8 cellular contexts compared by ENCODE assay signal in the genomic region with DNA sequence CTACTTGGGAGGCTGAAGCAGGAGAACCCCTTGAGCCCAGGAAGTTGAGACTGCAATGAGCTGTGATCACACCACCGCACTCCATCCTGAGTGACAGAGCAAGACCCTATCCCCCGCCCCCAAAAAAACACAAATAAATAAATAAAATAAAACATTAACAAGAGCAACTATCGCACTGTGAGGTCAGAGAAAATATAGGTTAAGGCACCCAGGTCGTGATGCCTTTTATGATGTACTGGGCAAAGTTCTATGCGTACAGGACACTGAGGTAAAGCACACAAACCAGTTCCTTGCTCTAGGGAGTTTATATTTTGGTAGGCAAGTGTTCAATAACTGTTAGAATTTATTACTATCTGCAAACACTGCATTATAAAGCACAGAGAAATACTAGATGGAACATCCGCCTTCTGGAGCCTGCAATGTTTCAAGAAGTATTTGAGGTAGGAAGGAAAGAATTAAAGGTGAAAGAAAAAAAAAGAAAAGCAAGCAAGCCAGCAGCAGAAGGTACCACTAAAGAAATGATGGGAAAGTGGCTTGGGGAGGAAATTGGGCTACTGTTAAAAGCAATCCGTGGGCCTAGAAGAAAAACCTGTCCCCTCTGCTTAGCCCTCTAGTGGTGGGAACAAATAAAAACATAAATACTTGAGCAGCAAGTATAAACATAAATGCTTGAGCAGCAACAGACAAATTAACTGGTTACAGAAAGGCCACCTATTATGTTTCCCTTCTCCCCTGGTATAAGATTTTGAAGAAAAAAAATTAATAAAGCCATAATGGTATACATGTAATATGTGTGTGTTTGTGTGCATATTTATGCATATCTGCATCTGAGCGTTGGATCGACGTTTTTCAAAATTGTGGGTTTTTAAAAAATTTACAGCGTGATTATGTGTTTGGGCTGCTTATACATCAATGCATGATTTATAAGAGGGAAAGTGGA.
DNase-seq lines count a peak whose midpoint lies in the region; ATAC-seq and TF ChIP-seq lines count a peak whose summit lies in the region.

No MANE protein-coding gene starts in this region.

- peaks cover 18% of the 10 kb centered on the region for H3K4me1 Mint-ChIP-seq in neural progenitor cell

- no peak overlapping the region for H3K27ac ChIP-seq in neural progenitor cell

- ATAC-seq in HG03108 (IDR thresholded peaks at IDR 0.05; ENCODE audit: unreplicated experiment) (no peak), HG03565 (IDR thresholded peaks at IDR 0.05; ENCODE audit: unreplicated experiment) (no peak), HG02759 (IDR thresholded peaks at IDR 0.05; ENCODE audit: unreplicated experiment) (no peak)

- peak; percentile 3 for DNase-seq in NCI-H510A treated with DMSO at 0.1 percent for 48 hours (lab: John Stamatoyannopoulos, UW)
- DNase-seq in NCI-H510A (lab: John Stamatoyannopoulos, UW): no peak
- DNase-seq in NCI-H2227 (lab: John Stamatoyannopoulos, UW; ENCODE audit: unreplicated experiment): peak; percentile 49
- DNase-seq in cerebellar cortex (ENCODE audit: low spot score): peak; percentile 73
- DNase-seq in neural progenitor cell (ENCODE audit: low spot score): peak; percentile 46

- no peaks in the 10 kb centered on the region for H3K36me3 ChIP-seq in neural progenitor cell

- H4K20me1 ChIP-seq in neural progenitor cell (ENCODE audit: low read depth): no peaks in the 10 kb centered on the region

- H3K9ac ChIP-seq in neural progenitor cell: no peak overlapping the region

- no peaks in the 10 kb centered on the region for H3K27me3 Mint-ChIP-seq in neural progenitor cell (ENCODE audit: insufficient read depth, low read depth)

- no peaks in the 10 kb centered on the region for H3K36me3 Mint-ChIP-seq in neural progenitor cell

- no peaks in the 10 kb centered on the region for H3K9me3 ChIP-seq in neural progenitor cell (ENCODE audit: low read depth)

- H3K4me3 ChIP-seq in neural progenitor cell: no peak overlapping the region

- no peak overlapping the region for H2AFZ ChIP-seq in neural progenitor cell (replicated peaks)

- no peaks in the 10 kb centered on the region for H3K9me3 Mint-ChIP-seq in neural progenitor cell

- no peak overlapping the region for H3K4me2 ChIP-seq in neural progenitor cell

- peaks cover 25% of the 10 kb centered on the region for H3K4me1 ChIP-seq in neural progenitor cell

- H3K4me3 Mint-ChIP-seq in neural progenitor cell: no peak overlapping the region

- no peaks in the 10 kb centered on the region for H3K79me2 ChIP-seq in neural progenitor cell (ENCODE audit: low read depth)

- H3K27ac Mint-ChIP-seq in neural progenitor cell: no peak overlapping the region

- peaks cover 4% of the 10 kb centered on the region for H3F3A ChIP-seq in neural progenitor cell (ENCODE audit: low read depth)

- no peaks in the 10 kb centered on the region for H3K27me3 ChIP-seq in neural progenitor cell

- TF ChIP-seq CTCF in neural progenitor cell (IDR thresholded peaks at IDR 0.05): peak; percentile 78
